Comparison of ENCODE assay signal across 3 cellular contexts in the genomic region with DNA sequence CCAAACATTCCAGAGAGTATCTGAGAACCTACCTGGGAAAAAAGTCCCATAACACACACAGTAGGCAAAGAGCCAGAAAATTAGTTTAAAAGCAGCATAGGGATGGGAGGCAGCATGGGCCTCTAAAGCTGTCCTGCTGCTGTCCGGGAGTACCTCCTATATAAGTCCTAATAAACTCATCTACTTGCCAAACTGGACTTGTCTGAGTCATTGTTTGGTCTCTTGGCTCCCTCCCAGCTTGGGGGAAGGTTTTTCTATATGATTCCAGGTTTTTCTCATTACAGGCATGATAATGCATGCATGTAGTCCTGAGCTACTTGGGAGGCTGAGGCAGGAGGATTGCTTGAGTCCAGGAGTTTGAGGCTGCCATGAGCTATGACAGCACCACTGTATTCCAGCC.
TF ChIP-seq lines count a peak whose summit lies in the region.

No MANE protein-coding gene starts in this region.

TF ChIP-seq in IMR-90, 13 proteins besides CTCF, POLR2A, EP300 and RAD21:
- TF ChIP-seq FOS (IDR thresholded peaks at IDR 0.05; ENCODE audit: low read depth, low read length) (peak; percentile 37; the same call in 1 of the 2 replicates), NFE2L2 (IDR thresholded peaks at IDR 0.05; ENCODE audit: low read depth, low read length) (0 out of 2 replicates have a peak, but pooled peaks have one; percentile 49), MAZ (IDR thresholded peaks at IDR 0.05; ENCODE audit: borderline replicate concordance, low read depth, low read length) (no peak), BHLHE40 (IDR thresholded peaks at IDR 0.05; ENCODE audit: low read depth, low read length) (no peak), SMC3 (IDR thresholded peaks at IDR 0.05; ENCODE audit: low read depth, low read length) (no peak), CHD1 (IDR thresholded peaks at IDR 0.05; ENCODE audit: low read depth, low read length) (no peak), MXI1 (IDR thresholded peaks at IDR 0.05; ENCODE audit: borderline replicate concordance, low read depth, low read length) (no peak), CEBPB (IDR thresholded peaks at IDR 0.05; ENCODE audit: low read depth, low read length) (no peak), RCOR1 (IDR thresholded peaks at IDR 0.05; ENCODE audit: insufficient replicate concordance, low read length) (no peak), RFX5 (IDR thresholded peaks at IDR 0.05; ENCODE audit: low read depth, low read length) (no peak)
- TF ChIP-seq, protein P1, sequence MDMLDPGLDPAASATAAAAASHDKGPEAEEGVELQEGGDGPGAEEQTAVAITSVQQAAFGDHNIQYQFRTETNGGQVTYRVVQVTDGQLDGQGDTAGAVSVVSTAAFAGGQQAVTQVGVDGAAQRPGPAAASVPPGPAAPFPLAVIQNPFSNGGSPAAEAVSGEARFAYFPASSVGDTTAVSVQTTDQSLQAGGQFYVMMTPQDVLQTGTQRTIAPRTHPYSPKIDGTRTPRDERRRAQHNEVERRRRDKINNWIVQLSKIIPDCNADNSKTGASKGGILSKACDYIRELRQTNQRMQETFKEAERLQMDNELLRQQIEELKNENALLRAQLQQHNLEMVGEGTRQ (IDR thresholded peaks at IDR 0.05; ENCODE audit: low read depth, low read length) = no peak

TF ChIP-seq in K562, 482 proteins besides CTCF, POLR2A, EP300 and RAD21:
- TF ChIP-seq FOSL1 (tag; conservative IDR thresholded peaks at IDR 0.05) (peak; percentile 57; the same call in 1 of the 2 replicates), NFIC (IDR thresholded peaks at IDR 0.05) (peak; percentile 70), ZNF79 (CRISPR knock-in tag; IDR thresholded peaks at IDR 0.05; ENCODE audit: low read depth) (no peak), JUND (IDR thresholded peaks at IDR 0.05; ENCODE audit: borderline replicate concordance, low read depth, low read length) (0 out of 2 replicates have a peak, but pooled peaks have one; percentile 14), JUND (tag; IDR thresholded peaks at IDR 0.05; ENCODE audit: borderline replicate concordance, low read depth, low read length) (peak; percentile 27; the same call in 1 of the 3 replicates)

TF ChIP-seq in HepG2, 621 proteins besides CTCF, POLR2A, EP300 and RAD21:
- TF ChIP-seq, protein P2, sequence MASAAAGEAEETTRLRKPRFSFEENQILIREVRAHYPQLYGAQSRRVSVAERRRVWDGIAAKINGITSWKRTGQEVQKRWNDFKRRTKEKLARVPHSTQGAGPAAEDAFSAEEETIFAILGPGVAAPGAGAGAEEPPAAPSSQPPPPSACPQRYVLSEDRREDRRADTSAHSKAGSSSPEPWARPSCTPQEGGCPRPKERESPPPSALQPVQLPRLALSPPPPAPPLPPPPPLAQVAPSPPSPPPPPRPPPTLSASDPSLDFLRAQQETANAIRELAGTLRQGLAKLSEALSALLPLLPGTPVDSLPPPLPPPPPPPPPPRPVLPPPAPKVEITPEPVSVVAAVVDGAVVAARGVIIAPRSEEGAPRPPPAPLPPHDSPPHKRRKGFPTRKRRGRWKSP (CRISPR knock-in tag; IDR thresholded peaks at IDR 0.05) = no peak
- TF ChIP-seq, protein P3, sequence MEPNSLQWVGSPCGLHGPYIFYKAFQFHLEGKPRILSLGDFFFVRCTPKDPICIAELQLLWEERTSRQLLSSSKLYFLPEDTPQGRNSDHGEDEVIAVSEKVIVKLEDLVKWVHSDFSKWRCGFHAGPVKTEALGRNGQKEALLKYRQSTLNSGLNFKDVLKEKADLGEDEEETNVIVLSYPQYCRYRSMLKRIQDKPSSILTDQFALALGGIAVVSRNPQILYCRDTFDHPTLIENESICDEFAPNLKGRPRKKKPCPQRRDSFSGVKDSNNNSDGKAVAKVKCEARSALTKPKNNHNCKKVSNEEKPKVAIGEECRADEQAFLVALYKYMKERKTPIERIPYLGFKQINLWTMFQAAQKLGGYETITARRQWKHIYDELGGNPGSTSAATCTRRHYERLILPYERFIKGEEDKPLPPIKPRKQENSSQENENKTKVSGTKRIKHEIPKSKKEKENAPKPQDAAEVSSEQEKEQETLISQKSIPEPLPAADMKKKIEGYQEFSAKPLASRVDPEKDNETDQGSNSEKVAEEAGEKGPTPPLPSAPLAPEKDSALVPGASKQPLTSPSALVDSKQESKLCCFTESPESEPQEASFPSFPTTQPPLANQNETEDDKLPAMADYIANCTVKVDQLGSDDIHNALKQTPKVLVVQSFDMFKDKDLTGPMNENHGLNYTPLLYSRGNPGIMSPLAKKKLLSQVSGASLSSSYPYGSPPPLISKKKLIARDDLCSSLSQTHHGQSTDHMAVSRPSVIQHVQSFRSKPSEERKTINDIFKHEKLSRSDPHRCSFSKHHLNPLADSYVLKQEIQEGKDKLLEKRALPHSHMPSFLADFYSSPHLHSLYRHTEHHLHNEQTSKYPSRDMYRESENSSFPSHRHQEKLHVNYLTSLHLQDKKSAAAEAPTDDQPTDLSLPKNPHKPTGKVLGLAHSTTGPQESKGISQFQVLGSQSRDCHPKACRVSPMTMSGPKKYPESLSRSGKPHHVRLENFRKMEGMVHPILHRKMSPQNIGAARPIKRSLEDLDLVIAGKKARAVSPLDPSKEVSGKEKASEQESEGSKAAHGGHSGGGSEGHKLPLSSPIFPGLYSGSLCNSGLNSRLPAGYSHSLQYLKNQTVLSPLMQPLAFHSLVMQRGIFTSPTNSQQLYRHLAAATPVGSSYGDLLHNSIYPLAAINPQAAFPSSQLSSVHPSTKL (CRISPR knock-in tag; IDR thresholded peaks at IDR 0.05) = peak; percentile 20; the same call in 1 of the 2 replicates
- TF ChIP-seq, protein P4, sequence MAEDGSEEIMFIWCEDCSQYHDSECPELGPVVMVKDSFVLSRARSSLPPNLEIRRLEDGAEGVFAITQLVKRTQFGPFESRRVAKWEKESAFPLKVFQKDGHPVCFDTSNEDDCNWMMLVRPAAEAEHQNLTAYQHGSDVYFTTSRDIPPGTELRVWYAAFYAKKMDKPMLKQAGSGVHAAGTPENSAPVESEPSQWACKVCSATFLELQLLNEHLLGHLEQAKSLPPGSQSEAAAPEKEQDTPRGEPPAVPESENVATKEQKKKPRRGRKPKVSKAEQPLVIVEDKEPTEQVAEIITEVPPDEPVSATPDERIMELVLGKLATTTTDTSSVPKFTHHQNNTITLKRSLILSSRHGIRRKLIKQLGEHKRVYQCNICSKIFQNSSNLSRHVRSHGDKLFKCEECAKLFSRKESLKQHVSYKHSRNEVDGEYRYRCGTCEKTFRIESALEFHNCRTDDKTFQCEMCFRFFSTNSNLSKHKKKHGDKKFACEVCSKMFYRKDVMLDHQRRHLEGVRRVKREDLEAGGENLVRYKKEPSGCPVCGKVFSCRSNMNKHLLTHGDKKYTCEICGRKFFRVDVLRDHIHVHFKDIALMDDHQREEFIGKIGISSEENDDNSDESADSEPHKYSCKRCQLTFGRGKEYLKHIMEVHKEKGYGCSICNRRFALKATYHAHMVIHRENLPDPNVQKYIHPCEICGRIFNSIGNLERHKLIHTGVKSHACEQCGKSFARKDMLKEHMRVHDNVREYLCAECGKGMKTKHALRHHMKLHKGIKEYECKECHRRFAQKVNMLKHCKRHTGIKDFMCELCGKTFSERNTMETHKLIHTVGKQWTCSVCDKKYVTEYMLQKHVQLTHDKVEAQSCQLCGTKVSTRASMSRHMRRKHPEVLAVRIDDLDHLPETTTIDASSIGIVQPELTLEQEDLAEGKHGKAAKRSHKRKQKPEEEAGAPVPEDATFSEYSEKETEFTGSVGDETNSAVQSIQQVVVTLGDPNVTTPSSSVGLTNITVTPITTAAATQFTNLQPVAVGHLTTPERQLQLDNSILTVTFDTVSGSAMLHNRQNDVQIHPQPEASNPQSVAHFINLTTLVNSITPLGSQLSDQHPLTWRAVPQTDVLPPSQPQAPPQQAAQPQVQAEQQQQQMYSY (CRISPR knock-in tag; IDR thresholded peaks at IDR 0.05) = peak; percentile 48; the same call in 1 of the 2 replicates
- TF ChIP-seq, protein P5, sequence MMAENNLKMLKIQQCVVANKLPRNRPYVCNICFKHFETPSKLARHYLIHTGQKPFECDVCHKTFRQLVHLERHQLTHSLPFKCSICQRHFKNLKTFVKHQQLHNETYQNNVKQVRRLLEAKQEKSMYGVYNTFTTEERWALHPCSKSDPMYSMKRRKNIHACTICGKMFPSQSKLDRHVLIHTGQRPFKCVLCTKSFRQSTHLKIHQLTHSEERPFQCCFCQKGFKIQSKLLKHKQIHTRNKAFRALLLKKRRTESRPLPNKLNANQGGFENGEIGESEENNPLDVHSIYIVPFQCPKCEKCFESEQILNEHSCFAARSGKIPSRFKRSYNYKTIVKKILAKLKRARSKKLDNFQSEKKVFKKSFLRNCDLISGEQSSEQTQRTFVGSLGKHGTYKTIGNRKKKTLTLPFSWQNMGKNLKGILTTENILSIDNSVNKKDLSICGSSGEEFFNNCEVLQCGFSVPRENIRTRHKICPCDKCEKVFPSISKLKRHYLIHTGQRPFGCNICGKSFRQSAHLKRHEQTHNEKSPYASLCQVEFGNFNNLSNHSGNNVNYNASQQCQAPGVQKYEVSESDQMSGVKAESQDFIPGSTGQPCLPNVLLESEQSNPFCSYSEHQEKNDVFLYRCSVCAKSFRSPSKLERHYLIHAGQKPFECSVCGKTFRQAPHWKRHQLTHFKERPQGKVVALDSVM (CRISPR knock-in tag; IDR thresholded peaks at IDR 0.05) = peak; percentile 74
- TF ChIP-seq NFE2L2 (IDR thresholded peaks at IDR 0.05; ENCODE audit: low read length) (0 out of 2 replicates have a peak, but pooled peaks have one; percentile 7), FOXK1 (CRISPR knock-in tag; IDR thresholded peaks at IDR 0.05; ENCODE audit: borderline replicate concordance, low read depth) (no peak), FOSL1 (CRISPR knock-in tag; IDR thresholded peaks at IDR 0.05; ENCODE audit: borderline replicate concordance) (peak; percentile 65; the same call in 1 of the 2 replicates), POLR2AphosphoS2 (IDR thresholded peaks at IDR 0.05; ENCODE audit: low read depth, low read length) (no peak), FOSL2 (CRISPR knock-in tag; IDR thresholded peaks at IDR 0.05) (peak; percentile 89)
- TF ChIP-seq, protein P6, sequence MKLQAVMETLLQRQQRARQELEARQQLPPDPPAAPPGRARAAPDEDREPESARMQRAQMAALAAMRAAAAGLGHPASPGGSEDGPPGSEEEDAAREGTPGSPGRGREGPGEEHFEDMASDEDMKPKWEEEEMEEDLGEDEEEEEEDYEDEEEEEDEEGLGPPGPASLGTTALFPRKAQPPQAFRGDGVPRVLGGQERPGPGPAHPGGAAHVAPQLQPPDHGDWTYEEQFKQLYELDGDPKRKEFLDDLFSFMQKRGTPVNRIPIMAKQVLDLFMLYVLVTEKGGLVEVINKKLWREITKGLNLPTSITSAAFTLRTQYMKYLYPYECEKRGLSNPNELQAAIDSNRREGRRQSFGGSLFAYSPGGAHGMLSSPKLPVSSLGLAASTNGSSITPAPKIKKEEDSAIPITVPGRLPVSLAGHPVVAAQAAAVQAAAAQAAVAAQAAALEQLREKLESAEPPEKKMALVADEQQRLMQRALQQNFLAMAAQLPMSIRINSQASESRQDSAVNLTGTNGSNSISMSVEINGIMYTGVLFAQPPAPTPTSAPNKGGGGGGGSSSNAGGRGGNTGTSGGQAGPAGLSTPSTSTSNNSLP (IDR thresholded peaks at IDR 0.05; ENCODE audit: low read depth, low read length) = 0 out of 2 replicates have a peak, but pooled peaks have one; percentile 23
TF ChIP-seq in HepG2: peak in this region for 7.
